In the genomic region with DNA sequence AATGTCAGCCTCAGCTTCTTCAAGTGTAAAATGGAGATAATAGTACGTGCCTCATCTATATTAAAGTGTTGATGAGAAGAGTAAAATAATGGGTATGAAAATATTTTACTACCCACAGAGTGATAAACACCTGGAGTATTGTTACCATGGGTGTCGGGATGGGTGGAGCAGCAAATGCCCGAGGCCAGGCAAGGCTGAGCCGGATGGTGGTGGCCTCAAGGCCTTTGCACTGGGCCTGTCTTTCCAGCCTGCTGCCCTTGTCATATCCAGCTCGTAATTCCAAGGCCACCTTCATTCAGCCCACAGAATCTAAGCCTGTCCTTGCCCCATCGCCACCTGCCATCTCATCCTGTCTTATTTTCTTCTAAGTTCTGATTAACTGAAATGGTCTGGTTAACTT, we compare ENCODE assay signal across 21 cellular contexts.
"Had no signal": no experiment of that assay in that cellular context is flagged by ENCODE, and none has a peak within 500 bp of the region (broad histone marks: within the 10 kb centered on the region; RNA-seq: fewer than 3 reads in every experiment).

No MANE protein-coding gene starts in this region.

- H3K9me3 ChIP-seq: heart left ventricle, left lung, neutrophil, ovary, psoas muscle, right atrium auricular region, thyroid gland had no signal

- H3K36me3 ChIP-seq: neutrophil, ovary, right atrium auricular region, thyroid gland had no signal

- DNase-seq: activated CD4-positive, alpha-beta T cell treated with anti-CD3 and anti-CD28 coated beads for 4 hours; activated CD4-positive, alpha-beta T cell treated with anti-CD3 and anti-CD28 coated beads, Interleukin-2, amount 50 U/mL, for 48 hours; activated CD4-positive, CD25-positive, alpha-beta regulatory T cell; activated CD8-positive, alpha-beta memory T cell treated with anti-CD3 and anti-CD28 coated beads, Interleukin-2, amount 50 U/mL, for 48 hours; activated naive CD4-positive, alpha-beta T cell treated with anti-CD3 and anti-CD28 coated beads for 36 hours; activated naive CD8-positive, alpha-beta T cell treated with anti-CD3 and anti-CD28 coated beads, Interleukin-2, amount 10 ng/mL, durations not matched to agents 7 days and 5 days; activated T-cell treated with anti-CD3 and anti-CD28 coated beads, Interleukin-2, amount 50 U/mL, for 48 hours; amniotic stem cell; heart left ventricle; left lung; ovary; psoas muscle; stimulated activated CD4-positive, alpha-beta T cell treated with anti-CD3 and anti-CD28 coated beads, Interleukin-12 subunit alpha, Interleukin-12 subunit beta, amount 100 ng/mL, for 4 hours; stimulated activated CD4-positive, alpha-beta T cell treated with anti-CD3 and anti-CD28 coated beads, Interleukin-4, amount 100 ng/mL, for 4 hours; substantia nigra; T1000; thyroid gland had no signal

- ATAC-seq: heart left ventricle; left lung; natural killer cell treated with Interleukin-12 subunit alpha and Interleukin-12 subunit beta and Interleukin-15 and Interleukin-18, amount 100 ng/mL, for 72 hours; psoas muscle had no signal

- H3K4me3 ChIP-seq: coronary artery, heart left ventricle, left lung, ovary, psoas muscle, right atrium auricular region, thyroid gland had no signal

- H3K27ac ChIP-seq: coronary artery, heart left ventricle, left lung, neutrophil, ovary, psoas muscle, right atrium auricular region, thyroid gland had no signal

- H3K4me1 ChIP-seq: left lung, psoas muscle, thyroid gland had no signal

- H3K27me3 ChIP-seq: heart left ventricle, left lung, neutrophil, ovary, right atrium auricular region, thyroid gland had no signal
